1 cellular context compared by ENCODE assay signal in the genomic region with DNA sequence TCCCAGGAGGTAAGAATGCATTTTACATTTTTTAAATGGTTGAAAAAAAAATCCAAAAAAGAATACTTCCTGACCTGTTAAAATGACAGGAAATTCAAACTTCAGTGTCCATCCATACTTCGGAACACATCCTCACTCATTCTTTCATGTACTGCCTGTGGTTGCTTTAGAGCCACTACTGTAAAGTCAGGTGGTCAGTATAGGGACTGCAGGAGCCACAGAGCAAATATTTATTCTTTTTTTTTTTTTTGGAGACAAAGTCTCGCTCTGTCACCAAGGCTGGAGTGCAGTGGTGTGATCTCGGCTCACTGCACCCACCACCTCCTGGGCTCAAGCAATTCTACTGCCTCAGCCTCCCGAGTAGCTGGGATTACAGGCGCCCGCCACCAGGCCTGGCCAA.
TF ChIP-seq lines count a peak whose summit lies in the region.

No MANE protein-coding gene starts in this region.

TF ChIP-seq in HepG2, 621 proteins besides CTCF, POLR2A, EP300 and RAD21 (continued from another document and continues in another):
- TF ChIP-seq, protein P1, sequence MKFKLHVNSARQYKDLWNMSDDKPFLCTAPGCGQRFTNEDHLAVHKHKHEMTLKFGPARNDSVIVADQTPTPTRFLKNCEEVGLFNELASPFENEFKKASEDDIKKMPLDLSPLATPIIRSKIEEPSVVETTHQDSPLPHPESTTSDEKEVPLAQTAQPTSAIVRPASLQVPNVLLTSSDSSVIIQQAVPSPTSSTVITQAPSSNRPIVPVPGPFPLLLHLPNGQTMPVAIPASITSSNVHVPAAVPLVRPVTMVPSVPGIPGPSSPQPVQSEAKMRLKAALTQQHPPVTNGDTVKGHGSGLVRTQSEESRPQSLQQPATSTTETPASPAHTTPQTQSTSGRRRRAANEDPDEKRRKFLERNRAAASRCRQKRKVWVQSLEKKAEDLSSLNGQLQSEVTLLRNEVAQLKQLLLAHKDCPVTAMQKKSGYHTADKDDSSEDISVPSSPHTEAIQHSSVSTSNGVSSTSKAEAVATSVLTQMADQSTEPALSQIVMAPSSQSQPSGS (CRISPR knock-in tag; IDR thresholded peaks at IDR 0.05), result no peak
- TF ChIP-seq SOX13 (IDR thresholded peaks at IDR 0.05) (no peak), SOX13 (CRISPR knock-in tag; conservative IDR thresholded peaks at IDR 0.05 in 1 of 2, IDR thresholded peaks at IDR 0.05 in 1 of 2) (peak in 1 of 2 experiments; percentile 52; a peak in 2 of 4 replicates), ZNF782 (CRISPR knock-in tag; IDR thresholded peaks at IDR 0.05; ENCODE audit: borderline replicate concordance) (no peak), ZNF460 (CRISPR knock-in tag; IDR thresholded peaks at IDR 0.05; ENCODE audit: borderline replicate concordance) (peak; percentile 83; the same call in 1 of the 2 replicates), FOSL2 (CRISPR knock-in tag; IDR thresholded peaks at IDR 0.05) (peak; percentile 47), HOXA3 (CRISPR knock-in tag; IDR thresholded peaks at IDR 0.05) (peak; percentile 20; the same call in 1 of the 2 replicates), U2AF2 (IDR thresholded peaks at IDR 0.05; ENCODE audit: low read depth, low read length) (no peak), SAP130 (CRISPR knock-in tag; IDR thresholded peaks at IDR 0.05; ENCODE audit: low read depth) (peak; percentile 64; the same call in 1 of the 2 replicates), HDAC2 (CRISPR knock-in tag; IDR thresholded peaks at IDR 0.05) (0 out of 2 replicates have a peak, but pooled peaks have one; percentile 20), NR2F6 (IDR thresholded peaks at IDR 0.05) (no peak), NR2F6 (CRISPR knock-in tag; IDR thresholded peaks at IDR 0.05) (peak; percentile 47; the same call in 1 of the 2 replicates), SMARCC2 (IDR thresholded peaks at IDR 0.05) (no peak), ISL2 (CRISPR knock-in tag; IDR thresholded peaks at IDR 0.05) (0 out of 2 replicates have a peak, but pooled peaks have one; percentile 21), REL (CRISPR knock-in tag; conservative IDR thresholded peaks at IDR 0.05) (no peak), ZNF746 (CRISPR knock-in tag; IDR thresholded peaks at IDR 0.05) (no peak), POGZ (CRISPR knock-in tag; IDR thresholded peaks at IDR 0.05) (0 out of 2 replicates have a peak, but pooled peaks have one; percentile 26), ZFP36L1 (CRISPR knock-in tag; IDR thresholded peaks at IDR 0.05) (no peak), ZNF510 (CRISPR knock-in tag; IDR thresholded peaks at IDR 0.05; ENCODE audit: low read depth) (no peak), ZNF776 (CRISPR knock-in tag; IDR thresholded peaks at IDR 0.05) (no peak), IRF2 (CRISPR knock-in tag; IDR thresholded peaks at IDR 0.05) (peak; percentile 21; the same call in 1 of the 2 replicates), PCBP1 (IDR thresholded peaks at IDR 0.05; ENCODE audit: borderline replicate concordance, low read depth, low read length) (no peak), NONO (IDR thresholded peaks at IDR 0.05) (no peak), NONO (CRISPR knock-in tag; conservative IDR thresholded peaks at IDR 0.05) (no peak), MXI1 (IDR thresholded peaks at IDR 0.05; ENCODE audit: borderline replicate concordance, low read depth, low read length) (peak; percentile 21; the same call in 1 of the 3 replicates), SUZ12 (IDR thresholded peaks at IDR 0.05; ENCODE audit: low read depth, low read length) (no peak), NCOA2 (CRISPR knock-in tag; IDR thresholded peaks at IDR 0.05) (peak; percentile 44; the same call in 1 of the 2 replicates), FOXA1 (IDR thresholded peaks at IDR 0.05) (no peak), FOXA1 (CRISPR knock-in tag; IDR thresholded peaks at IDR 0.05) (peak; percentile 48; the same call in 1 of the 2 replicates), ZNF12 (CRISPR knock-in tag; IDR thresholded peaks at IDR 0.05) (peak; percentile 75; the same call in 1 of the 2 replicates), ZKSCAN5 (CRISPR knock-in tag; IDR thresholded peaks at IDR 0.05) (no peak), ISX (CRISPR knock-in tag; conservative IDR thresholded peaks at IDR 0.05) (no peak), HDAC6 (IDR thresholded peaks at IDR 0.05; ENCODE audit: low read depth, low read length) (no peak), AHR (CRISPR knock-in tag; IDR thresholded peaks at IDR 0.05) (no peak), SALL1 (CRISPR knock-in tag; IDR thresholded peaks at IDR 0.05) (peak; percentile 44)
- TF ChIP-seq, protein P2, sequence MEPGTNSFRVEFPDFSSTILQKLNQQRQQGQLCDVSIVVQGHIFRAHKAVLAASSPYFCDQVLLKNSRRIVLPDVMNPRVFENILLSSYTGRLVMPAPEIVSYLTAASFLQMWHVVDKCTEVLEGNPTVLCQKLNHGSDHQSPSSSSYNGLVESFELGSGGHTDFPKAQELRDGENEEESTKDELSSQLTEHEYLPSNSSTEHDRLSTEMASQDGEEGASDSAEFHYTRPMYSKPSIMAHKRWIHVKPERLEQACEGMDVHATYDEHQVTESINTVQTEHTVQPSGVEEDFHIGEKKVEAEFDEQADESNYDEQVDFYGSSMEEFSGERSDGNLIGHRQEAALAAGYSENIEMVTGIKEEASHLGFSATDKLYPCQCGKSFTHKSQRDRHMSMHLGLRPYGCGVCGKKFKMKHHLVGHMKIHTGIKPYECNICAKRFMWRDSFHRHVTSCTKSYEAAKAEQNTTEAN (CRISPR knock-in tag; conservative IDR thresholded peaks at IDR 0.05), result 0 out of 2 replicates have a peak, but pooled peaks have one; percentile 28
- TF ChIP-seq, protein P3, sequence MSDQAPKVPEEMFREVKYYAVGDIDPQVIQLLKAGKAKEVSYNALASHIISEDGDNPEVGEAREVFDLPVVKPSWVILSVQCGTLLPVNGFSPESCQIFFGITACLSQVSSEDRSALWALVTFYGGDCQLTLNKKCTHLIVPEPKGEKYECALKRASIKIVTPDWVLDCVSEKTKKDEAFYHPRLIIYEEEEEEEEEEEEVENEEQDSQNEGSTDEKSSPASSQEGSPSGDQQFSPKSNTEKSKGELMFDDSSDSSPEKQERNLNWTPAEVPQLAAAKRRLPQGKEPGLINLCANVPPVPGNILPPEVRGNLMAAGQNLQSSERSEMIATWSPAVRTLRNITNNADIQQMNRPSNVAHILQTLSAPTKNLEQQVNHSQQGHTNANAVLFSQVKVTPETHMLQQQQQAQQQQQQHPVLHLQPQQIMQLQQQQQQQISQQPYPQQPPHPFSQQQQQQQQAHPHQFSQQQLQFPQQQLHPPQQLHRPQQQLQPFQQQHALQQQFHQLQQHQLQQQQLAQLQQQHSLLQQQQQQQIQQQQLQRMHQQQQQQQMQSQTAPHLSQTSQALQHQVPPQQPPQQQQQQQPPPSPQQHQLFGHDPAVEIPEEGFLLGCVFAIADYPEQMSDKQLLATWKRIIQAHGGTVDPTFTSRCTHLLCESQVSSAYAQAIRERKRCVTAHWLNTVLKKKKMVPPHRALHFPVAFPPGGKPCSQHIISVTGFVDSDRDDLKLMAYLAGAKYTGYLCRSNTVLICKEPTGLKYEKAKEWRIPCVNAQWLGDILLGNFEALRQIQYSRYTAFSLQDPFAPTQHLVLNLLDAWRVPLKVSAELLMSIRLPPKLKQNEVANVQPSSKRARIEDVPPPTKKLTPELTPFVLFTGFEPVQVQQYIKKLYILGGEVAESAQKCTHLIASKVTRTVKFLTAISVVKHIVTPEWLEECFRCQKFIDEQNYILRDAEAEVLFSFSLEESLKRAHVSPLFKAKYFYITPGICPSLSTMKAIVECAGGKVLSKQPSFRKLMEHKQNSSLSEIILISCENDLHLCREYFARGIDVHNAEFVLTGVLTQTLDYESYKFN (CRISPR knock-in tag; conservative IDR thresholded peaks at IDR 0.05), result peak; percentile 64
- TF ChIP-seq, protein P4, sequence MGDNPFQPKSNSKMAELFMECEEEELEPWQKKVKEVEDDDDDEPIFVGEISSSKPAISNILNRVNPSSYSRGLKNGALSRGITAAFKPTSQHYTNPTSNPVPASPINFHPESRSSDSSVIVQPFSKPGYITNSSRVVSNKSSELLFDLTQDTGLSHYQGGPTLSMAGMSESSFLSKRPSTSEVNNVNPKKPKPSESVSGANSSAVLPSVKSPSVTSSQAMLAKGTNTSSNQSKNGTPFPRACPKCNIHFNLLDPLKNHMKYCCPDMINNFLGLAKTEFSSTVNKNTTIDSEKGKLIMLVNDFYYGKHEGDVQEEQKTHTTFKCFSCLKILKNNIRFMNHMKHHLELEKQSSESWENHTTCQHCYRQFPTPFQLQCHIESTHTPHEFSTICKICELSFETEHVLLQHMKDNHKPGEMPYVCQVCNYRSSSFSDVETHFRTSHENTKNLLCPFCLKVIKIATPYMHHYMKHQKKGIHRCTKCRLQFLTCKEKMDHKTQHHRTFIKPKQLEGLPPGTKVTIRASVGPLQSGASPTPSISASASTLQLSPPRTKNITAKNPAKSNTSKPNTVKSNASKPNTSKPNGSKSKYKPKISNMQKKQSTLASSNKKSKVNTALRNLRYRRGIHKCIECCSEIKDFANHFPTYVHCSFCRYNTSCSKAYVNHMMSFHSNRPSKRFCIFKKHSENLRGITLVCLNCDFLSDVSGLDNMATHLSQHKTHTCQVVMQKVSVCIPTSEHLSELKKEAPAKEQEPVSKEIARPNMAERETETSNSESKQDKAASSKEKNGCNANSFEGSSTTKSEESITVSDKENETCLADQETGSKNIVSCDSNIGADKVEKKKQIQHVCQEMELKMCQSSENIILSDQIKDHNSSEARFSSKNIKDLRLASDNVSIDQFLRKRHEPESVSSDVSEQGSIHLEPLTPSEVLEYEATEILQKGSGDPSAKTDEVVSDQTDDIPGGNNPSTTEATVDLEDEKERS (CRISPR knock-in tag; IDR thresholded peaks at IDR 0.05), result no peak
- TF ChIP-seq, protein P5, sequence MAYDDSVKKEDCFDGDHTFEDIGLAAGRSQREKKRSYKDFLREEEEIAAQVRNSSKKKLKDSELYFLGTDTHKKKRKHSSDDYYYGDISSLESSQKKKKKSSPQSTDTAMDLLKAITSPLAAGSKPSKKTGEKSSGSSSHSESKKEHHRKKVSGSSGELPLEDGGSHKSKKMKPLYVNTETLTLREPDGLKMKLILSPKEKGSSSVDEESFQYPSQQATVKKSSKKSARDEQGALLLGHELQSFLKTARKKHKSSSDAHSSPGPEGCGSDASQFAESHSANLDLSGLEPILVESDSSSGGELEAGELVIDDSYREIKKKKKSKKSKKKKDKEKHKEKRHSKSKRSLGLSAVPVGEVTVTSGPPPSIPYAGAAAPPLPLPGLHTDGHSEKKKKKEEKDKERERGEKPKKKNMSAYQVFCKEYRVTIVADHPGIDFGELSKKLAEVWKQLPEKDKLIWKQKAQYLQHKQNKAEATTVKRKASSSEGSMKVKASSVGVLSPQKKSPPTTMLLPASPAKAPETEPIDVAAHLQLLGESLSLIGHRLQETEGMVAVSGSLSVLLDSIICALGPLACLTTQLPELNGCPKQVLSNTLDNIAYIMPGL (CRISPR knock-in tag; IDR thresholded peaks at IDR 0.05; ENCODE audit: borderline replicate concordance in 1 of 2, low read depth in 1 of 2), result 0 out of 4 replicates have a peak, but pooled peaks of 1 of the 2 experiments have one; percentile 37
- TF ChIP-seq, protein P6, sequence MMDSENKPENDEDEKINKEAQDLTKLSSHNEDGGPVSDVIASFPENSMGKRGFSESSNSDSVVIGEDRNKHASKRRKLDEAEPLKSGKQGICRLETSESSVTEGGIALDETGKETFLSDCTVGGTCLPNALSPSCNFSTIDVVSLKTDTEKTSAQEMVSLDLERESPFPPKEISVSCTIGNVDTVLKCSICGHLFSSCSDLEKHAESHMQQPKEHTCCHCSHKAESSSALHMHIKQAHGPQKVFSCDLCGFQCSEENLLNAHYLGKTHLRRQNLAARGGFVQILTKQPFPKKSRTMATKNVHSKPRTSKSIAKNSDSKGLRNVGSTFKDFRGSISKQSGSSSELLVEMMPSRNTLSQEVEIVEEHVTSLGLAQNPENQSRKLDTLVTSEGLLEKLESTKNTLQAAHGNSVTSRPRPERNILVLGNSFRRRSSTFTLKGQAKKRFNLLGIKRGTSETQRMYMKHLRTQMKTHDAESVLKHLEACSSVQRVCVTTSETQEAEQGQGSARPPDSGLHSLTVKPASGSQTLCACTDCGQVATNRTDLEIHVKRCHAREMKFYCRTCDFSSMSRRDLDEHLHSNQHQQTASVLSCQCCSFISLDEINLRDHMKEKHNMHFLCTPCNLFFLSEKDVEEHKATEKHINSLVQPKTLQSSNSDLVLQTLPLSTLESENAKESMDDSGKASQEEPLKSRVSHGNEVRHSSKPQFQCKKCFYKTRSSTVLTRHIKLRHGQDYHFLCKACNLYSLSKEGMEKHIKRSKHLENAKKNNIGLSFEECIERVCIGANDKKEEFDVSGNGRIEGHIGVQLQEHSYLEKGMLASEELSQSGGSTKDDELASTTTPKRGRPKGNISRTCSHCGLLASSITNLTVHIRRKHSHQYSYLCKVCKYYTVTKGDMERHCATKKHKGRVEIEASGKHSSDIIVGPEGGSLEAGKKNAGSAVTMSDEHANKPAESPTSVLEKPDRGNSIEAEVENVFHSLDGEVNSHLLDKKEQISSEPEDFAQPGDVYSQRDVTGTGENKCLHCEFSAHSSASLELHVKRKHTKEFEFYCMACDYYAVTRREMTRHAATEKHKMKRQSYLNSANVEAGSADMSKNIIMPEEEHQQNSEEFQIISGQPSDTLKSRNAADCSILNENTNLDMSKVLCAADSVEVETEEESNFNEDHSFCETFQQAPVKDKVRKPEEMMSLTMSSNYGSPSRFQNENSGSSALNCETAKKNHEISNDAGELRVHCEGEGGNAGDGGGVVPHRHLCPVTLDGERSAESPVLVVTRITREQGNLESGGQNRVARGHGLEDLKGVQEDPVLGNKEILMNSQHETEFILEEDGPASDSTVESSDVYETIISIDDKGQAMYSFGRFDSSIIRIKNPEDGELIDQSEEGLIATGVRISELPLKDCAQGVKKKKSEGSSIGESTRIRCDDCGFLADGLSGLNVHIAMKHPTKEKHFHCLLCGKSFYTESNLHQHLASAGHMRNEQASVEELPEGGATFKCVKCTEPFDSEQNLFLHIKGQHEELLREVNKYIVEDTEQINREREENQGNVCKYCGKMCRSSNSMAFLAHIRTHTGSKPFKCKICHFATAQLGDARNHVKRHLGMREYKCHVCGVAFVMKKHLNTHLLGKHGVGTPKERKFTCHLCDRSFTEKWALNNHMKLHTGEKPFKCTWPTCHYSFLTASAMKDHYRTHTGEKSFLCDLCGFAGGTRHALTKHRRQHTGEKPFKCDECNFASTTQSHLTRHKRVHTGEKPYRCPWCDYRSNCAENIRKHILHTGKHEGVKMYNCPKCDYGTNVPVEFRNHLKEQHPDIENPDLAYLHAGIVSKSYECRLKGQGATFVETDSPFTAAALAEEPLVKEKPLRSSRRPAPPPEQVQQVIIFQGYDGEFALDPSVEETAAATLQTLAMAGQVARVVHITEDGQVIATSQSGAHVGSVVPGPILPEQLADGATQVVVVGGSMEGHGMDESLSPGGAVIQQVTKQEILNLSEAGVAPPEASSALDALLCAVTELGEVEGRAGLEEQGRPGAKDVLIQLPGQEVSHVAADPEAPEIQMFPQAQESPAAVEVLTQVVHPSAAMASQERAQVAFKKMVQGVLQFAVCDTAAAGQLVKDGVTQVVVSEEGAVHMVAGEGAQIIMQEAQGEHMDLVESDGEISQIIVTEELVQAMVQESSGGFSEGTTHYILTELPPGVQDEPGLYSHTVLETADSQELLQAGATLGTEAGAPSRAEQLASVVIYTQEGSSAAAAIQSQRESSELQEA (CRISPR knock-in tag; IDR thresholded peaks at IDR 0.05; ENCODE audit: not compliant biosample characterization), result no peak
- TF ChIP-seq, protein P7, sequence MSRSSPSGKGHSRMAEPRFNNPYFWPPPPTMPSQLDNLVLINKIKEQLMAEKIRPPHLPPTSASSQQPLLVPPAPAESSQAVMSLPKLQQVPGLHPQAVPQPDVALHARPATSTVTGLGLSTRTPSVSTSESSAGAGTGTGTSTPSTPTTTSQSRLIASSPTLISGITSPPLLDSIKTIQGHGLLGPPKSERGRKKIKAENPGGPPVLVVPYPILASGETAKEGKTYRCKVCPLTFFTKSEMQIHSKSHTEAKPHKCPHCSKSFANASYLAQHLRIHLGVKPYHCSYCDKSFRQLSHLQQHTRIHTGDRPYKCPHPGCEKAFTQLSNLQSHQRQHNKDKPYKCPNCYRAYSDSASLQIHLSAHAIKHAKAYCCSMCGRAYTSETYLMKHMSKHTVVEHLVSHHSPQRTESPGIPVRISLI (CRISPR knock-in tag; IDR thresholded peaks at IDR 0.05; ENCODE audit: borderline replicate concordance), result peak; percentile 96
